ENCODE assay signal across 1 cellular context in the genomic region with DNA sequence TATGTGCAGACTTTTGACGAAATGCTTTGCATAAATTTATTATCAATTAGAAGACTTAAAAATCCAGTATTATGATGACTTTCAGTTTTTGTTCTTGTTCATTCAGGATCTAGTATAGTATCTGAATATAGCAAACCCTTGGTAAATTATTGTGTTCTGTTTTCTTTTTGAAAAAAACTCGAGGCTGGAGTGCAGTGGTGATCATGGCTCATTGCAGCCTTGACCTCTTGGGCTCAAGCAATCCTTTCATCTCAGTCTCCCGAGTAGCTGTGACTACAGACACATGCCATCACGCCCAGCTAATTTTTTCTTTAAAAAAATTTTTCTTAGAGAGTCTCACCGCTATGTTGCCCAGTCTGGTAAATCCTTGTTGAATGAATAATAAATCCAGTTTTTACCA.
TF ChIP-seq lines count a peak whose summit lies in the region.

No MANE protein-coding gene starts in this region.

TF ChIP-seq in SK-N-SH, 30 proteins besides CTCF, POLR2A, EP300 and RAD21 (continued from another document):
- TF ChIP-seq, protein P1, sequence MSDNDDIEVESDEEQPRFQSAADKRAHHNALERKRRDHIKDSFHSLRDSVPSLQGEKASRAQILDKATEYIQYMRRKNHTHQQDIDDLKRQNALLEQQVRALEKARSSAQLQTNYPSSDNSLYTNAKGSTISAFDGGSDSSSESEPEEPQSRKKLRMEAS (IDR thresholded peaks at IDR 0.05; ENCODE audit: low read depth): no peak
- TF ChIP-seq NRF1 (IDR thresholded peaks at IDR 0.05; ENCODE audit: low read depth, low read length): no peak
- no peak for TF ChIP-seq POLR2AphosphoS5 (IDR thresholded peaks at IDR 0.05; ENCODE audit: low read depth, low read length)
- TF ChIP-seq, protein P2, sequence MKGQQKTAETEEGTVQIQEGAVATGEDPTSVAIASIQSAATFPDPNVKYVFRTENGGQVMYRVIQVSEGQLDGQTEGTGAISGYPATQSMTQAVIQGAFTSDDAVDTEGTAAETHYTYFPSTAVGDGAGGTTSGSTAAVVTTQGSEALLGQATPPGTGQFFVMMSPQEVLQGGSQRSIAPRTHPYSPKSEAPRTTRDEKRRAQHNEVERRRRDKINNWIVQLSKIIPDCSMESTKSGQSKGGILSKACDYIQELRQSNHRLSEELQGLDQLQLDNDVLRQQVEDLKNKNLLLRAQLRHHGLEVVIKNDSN (IDR thresholded peaks at IDR 0.05; ENCODE audit: borderline replicate concordance, low read depth): no peak
- TF ChIP-seq, protein P3, sequence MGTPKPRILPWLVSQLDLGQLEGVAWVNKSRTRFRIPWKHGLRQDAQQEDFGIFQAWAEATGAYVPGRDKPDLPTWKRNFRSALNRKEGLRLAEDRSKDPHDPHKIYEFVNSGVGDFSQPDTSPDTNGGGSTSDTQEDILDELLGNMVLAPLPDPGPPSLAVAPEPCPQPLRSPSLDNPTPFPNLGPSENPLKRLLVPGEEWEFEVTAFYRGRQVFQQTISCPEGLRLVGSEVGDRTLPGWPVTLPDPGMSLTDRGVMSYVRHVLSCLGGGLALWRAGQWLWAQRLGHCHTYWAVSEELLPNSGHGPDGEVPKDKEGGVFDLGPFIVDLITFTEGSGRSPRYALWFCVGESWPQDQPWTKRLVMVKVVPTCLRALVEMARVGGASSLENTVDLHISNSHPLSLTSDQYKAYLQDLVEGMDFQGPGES (IDR thresholded peaks at IDR 0.05; ENCODE audit: low read depth, low read length): no peak
- TF ChIP-seq, protein P4, sequence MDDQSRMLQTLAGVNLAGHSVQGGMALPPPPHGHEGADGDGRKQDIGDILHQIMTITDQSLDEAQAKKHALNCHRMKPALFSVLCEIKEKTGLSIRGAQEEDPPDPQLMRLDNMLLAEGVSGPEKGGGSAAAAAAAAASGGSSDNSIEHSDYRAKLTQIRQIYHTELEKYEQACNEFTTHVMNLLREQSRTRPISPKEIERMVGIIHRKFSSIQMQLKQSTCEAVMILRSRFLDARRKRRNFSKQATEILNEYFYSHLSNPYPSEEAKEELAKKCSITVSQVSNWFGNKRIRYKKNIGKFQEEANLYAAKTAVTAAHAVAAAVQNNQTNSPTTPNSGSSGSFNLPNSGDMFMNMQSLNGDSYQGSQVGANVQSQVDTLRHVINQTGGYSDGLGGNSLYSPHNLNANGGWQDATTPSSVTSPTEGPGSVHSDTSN (IDR thresholded peaks at IDR 0.05): no peak
- TF ChIP-seq FOXM1 (IDR thresholded peaks at IDR 0.05; ENCODE audit: low read depth): no peak
- TF ChIP-seq NFIC (IDR thresholded peaks at IDR 0.05; ENCODE audit: borderline replicate concordance): no peak
- no peak for TF ChIP-seq GATA2 (CRISPR knock-in tag; IDR thresholded peaks at IDR 0.05)
- TF ChIP-seq, protein P5, sequence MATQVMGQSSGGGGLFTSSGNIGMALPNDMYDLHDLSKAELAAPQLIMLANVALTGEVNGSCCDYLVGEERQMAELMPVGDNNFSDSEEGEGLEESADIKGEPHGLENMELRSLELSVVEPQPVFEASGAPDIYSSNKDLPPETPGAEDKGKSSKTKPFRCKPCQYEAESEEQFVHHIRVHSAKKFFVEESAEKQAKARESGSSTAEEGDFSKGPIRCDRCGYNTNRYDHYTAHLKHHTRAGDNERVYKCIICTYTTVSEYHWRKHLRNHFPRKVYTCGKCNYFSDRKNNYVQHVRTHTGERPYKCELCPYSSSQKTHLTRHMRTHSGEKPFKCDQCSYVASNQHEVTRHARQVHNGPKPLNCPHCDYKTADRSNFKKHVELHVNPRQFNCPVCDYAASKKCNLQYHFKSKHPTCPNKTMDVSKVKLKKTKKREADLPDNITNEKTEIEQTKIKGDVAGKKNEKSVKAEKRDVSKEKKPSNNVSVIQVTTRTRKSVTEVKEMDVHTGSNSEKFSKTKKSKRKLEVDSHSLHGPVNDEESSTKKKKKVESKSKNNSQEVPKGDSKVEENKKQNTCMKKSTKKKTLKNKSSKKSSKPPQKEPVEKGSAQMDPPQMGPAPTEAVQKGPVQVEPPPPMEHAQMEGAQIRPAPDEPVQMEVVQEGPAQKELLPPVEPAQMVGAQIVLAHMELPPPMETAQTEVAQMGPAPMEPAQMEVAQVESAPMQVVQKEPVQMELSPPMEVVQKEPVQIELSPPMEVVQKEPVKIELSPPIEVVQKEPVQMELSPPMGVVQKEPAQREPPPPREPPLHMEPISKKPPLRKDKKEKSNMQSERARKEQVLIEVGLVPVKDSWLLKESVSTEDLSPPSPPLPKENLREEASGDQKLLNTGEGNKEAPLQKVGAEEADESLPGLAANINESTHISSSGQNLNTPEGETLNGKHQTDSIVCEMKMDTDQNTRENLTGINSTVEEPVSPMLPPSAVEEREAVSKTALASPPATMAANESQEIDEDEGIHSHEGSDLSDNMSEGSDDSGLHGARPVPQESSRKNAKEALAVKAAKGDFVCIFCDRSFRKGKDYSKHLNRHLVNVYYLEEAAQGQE (IDR thresholded peaks at IDR 0.05; ENCODE audit: low read depth, low read length): no peak
